ENCODE assay signal across 22 cellular contexts in genomic region chr2:234107861-234108260, GRCh38. TPM values are rescaled to one million over a fixed set of nuclear protein-coding genes. Genes with fewer than 3 reads are reported as not detected.
"Had no signal": no experiment of that assay in that cellular context is flagged by ENCODE, and none has a peak within 500 bp of the region (broad histone marks: within the 10 kb centered on the region; RNA-seq: fewer than 3 reads in every experiment).

No MANE protein-coding gene starts in this region.

- H3K4me3 ChIP-seq: SJCRH30 had no signal

- ATAC-seq: HepG2, Right ventricle myocardium inferior, SK-N-SH treated with all-trans-retinoic acid at 6 μM for 48 hours had no signal

- H3K9me3 ChIP-seq: SJCRH30 had no signal

- H3K27me3 ChIP-seq: SJCRH30 had no signal

- H3K27ac ChIP-seq: SJCRH30 had no signal

- H3K4me1 ChIP-seq: SJCRH30 had no signal

- H3K36me3 ChIP-seq: SJCRH30 had no signal

- DNase-seq: IMR-90, Karpas-422, KG1, MM.1S, NCI-H1092 treated with DMSO at 0.1 percent for 48 hours, NCI-H1436, NCI-H187, NCI-H2029, NCI-H2081 treated with DMSO at 0.1 percent for 48 hours, NCI-H2171, NCI-H345, NCI-H446 treated with DMSO at 0.1 percent for 48 hours, NCI-H510A treated with DMSO at 0.1 percent for 48 hours, NCI-H526, NCI-H748 treated with DMSO at 0.1 percent for 48 hours, RPMI8226, SHP77 treated with DMSO at 0.1 percent for 48 hours, SJCRH30 had no signal

RNA-seq across cellular contexts. Expression of gene SPP2, which starts 57.4 kb away (rescaled TPM):
- total RNA-seq: HepG2, HT1080, IMR-90, Right ventricle myocardium inferior had no signal
- polyA plus RNA-seq: HepG2, IMR-90 had no signal
